In the genomic region with DNA sequence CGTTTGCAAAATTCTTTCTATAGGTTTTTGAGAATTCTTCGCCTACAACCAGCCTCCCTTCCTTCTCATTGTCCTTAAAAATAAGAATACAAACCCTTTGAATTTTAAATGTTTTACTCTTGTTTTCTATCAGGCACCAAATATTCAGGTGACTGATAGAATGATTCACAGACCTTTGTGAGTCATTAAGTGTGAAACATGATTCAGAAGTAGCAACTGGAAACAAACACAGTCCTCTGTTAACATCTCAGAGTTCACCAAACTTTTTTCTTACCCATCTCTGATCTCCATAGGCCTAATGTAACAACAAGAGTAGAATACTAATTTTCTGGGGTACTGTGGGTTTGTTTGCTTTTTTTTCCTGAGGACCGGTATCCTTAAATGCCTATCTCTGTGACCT, we compare ENCODE assay signal across 13 cellular contexts.
DNase-seq lines count a peak whose midpoint lies in the region; ATAC-seq and TF ChIP-seq lines count a peak whose summit lies in the region.
"Had no signal": no experiment of that assay in that cellular context is flagged by ENCODE, and none has a peak within 500 bp of the region (broad histone marks: within the 10 kb centered on the region; RNA-seq: fewer than 3 reads in every experiment).

No MANE protein-coding gene starts in this region.

- ATAC-seq in HG03442 (IDR thresholded peaks at IDR 0.05; ENCODE audit: unreplicated experiment), result peak; percentile 72
- ATAC-seq: mucosa of descending colon had no signal

- H3K27me3 ChIP-seq in mesendoderm (ENCODE audit: insufficient read depth, low read length, poor library complexity), result no peaks in the 10 kb centered on the region
- H3K27me3 ChIP-seq in ascending aorta, result no peaks in the 10 kb centered on the region

- in situ Hi-C loops in astrocyte of the spinal cord (cut with HindIII; ENCODE audit: low sequenced_read_pairs), result no loop called here

- CTCF ChIA-PET in OCI-LY7 (lab: Charles Lee; ENCODE audit: unreplicated experiment), result no interaction called here

- H3K79me1 ChIP-seq in mesendoderm (ENCODE audit: low read length), result no peaks in the 10 kb centered on the region

- BruUV-seq in OCI-LY7 (replicated peaks; lab: Mats Ljungman, UMichigan), result no TSS peak

- H3K9me3 ChIP-seq in OCI-LY7 (ENCODE audit: low read length) (no peaks in the 10 kb centered on the region), ascending aorta (no peaks in the 10 kb centered on the region)
- H3K9me3 ChIP-seq: mucosa of descending colon had no signal

- H3K36me3 ChIP-seq in mesendoderm (ENCODE audit: control insufficient read depth, insufficient read depth, low read length), result no peaks in the 10 kb centered on the region
- no peaks in the 10 kb centered on the region for H3K36me3 ChIP-seq in OCI-LY7 (ENCODE audit: insufficient read depth, low read length)
- no peaks in the 10 kb centered on the region for H3K36me3 ChIP-seq in ascending aorta

- no peak overlapping the region for H3K18ac ChIP-seq in mesendoderm (ENCODE audit: low read length)

- H3K4ac ChIP-seq in mesendoderm (ENCODE audit: low read depth, low read length), result no peak overlapping the region

- H3K4me1 ChIP-seq in mesendoderm (ENCODE audit: control insufficient read depth, low read depth, low read length) (peaks cover 2% of the 10 kb centered on the region), OCI-LY7 (ENCODE audit: insufficient read depth, low read length, poor library complexity, severe bottlenecking) (no peaks in the 10 kb centered on the region), ascending aorta (no peaks in the 10 kb centered on the region)

- no peaks in the 10 kb centered on the region for H4K20me1 ChIP-seq in OCI-LY7 (ENCODE audit: insufficient read depth, low read length)

- H2BK120ac ChIP-seq in mesendoderm (ENCODE audit: low read depth, low read length), result no peak overlapping the region

- TF ChIP-seq CTCF in astrocyte of the spinal cord (IDR thresholded peaks at IDR 0.05; ENCODE audit: low read depth, low read length) (no peak), OCI-LY7 (conservative IDR thresholded peaks at IDR 0.05; ENCODE audit: low read length) (no peak), ascending aorta (IDR thresholded peaks at IDR 0.05) (no peak)

- H3K23ac ChIP-seq in mesendoderm (ENCODE audit: low read length), result no peak overlapping the region

- intact Hi-C loops in OCI-LY7 (cut with micrococcal nuclease; ENCODE audit: unreplicated experiment), result no loop called here
- intact Hi-C loops in ascending aorta (cut with DNase I), result loop anchor here (10.0 kb wide), 1 partner anchor 214 kb away; no protein-coding TSS in a partner anchor

- no peak overlapping the region for H4K8ac ChIP-seq in mesendoderm (ENCODE audit: low read depth, low read length)

- POLR2A ChIA-PET in OCI-LY7 (lab: Charles Lee), result no interaction called here

- DNase-seq in EH (ENCODE audit: low read depth) (peak; percentile 19), astrocyte of the spinal cord (ENCODE audit: low read depth, low spot score) (peak; percentile 47), mesendoderm (peak; percentile 42), NCI-H146 treated with DMSO at 0.1 percent for 48 hours (lab: John Stamatoyannopoulos, UW; ENCODE audit: unreplicated experiment) (no peak), OCI-LY7 (ENCODE audit: low spot score) (no peak), ascending aorta (ENCODE audit: low spot score in 2 of 2) (no peak), C1 segment of cervical spinal cord (lab: John Stamatoyannopoulos, UW) (no peak)
- DNase-seq: activated B cell treated with CpG ODN at 0.5 μM for 24 hours, amygdala, DMS 273 treated with DMSO at 0.1 percent for 48 hours, mucosa of descending colon, NCI-H1694 treated with DMSO at 0.1 percent for 48 hours had no signal

- H3K4me3 ChIP-seq in astrocyte of the spinal cord (ENCODE audit: low read depth, low read length) (no peak overlapping the region), mesendoderm (ENCODE audit: low read length) (no peak overlapping the region), OCI-LY7 (ENCODE audit: low read depth, low read length, poor library complexity, severe bottlenecking) (no peak overlapping the region), ascending aorta (no peak overlapping the region)
- H3K4me3 ChIP-seq: mucosa of descending colon had no signal

- H3K27ac ChIP-seq in mesendoderm (ENCODE audit: low read depth, low read length) (no peak overlapping the region), OCI-LY7 (ENCODE audit: low read depth, low read length, poor library complexity, severe bottlenecking) (no peak overlapping the region), ascending aorta (no peak overlapping the region)

- no peaks in the 10 kb centered on the region for H3K9me2 ChIP-seq in OCI-LY7 (ENCODE audit: insufficient read depth, low read length)

- H3K56ac ChIP-seq in mesendoderm (ENCODE audit: low read length), result no peak overlapping the region

- no peak overlapping the region for H3K4me2 ChIP-seq in mesendoderm (ENCODE audit: low read length)
- H3K4me2 ChIP-seq in OCI-LY7 (ENCODE audit: low read length), result no peak overlapping the region

- no peak overlapping the region for H2BK15ac ChIP-seq in mesendoderm (replicated peaks; ENCODE audit: low read depth)

- H3K79me2 ChIP-seq in mesendoderm (ENCODE audit: control insufficient read depth, insufficient read depth, low read length) (no peaks in the 10 kb centered on the region), OCI-LY7 (ENCODE audit: insufficient read depth, low read depth, low read length) (no peaks in the 10 kb centered on the region)

- no peak overlapping the region for H2AFZ ChIP-seq in OCI-LY7 (ENCODE audit: low read length)

- WGBS in mesendoderm (ENCODE audit: extremely low coverage, insufficient coverage, low lambda C conversion rate), result no CpG with 5 or more reads among the region's 3 CpGs

- no peak overlapping the region for H3K9ac ChIP-seq in mesendoderm (ENCODE audit: low read length)

- no peak overlapping the region for H2AK5ac ChIP-seq in mesendoderm (ENCODE audit: low read length)

- no peak overlapping the region for H4K5ac ChIP-seq in mesendoderm (ENCODE audit: low read length)

- H2BK5ac ChIP-seq in mesendoderm (ENCODE audit: low read length), result no peak overlapping the region

Comparison
In these comparisons a context has a peak if more than half of its experiments do, and no peak if none do; other contexts are left out.
1. DNase-seq: peak in EH (single experiment), astrocyte of the spinal cord (single experiment) and mesendoderm (single experiment); none in NCI-H146 treated with DMSO at 0.1 percent for 48 hours (single experiment), OCI-LY7 (single experiment), ascending aorta (0 of 2) and C1 segment of cervical spinal cord (0 of 14).